ENCODE assay signal across 8 cellular contexts in the genomic region with DNA sequence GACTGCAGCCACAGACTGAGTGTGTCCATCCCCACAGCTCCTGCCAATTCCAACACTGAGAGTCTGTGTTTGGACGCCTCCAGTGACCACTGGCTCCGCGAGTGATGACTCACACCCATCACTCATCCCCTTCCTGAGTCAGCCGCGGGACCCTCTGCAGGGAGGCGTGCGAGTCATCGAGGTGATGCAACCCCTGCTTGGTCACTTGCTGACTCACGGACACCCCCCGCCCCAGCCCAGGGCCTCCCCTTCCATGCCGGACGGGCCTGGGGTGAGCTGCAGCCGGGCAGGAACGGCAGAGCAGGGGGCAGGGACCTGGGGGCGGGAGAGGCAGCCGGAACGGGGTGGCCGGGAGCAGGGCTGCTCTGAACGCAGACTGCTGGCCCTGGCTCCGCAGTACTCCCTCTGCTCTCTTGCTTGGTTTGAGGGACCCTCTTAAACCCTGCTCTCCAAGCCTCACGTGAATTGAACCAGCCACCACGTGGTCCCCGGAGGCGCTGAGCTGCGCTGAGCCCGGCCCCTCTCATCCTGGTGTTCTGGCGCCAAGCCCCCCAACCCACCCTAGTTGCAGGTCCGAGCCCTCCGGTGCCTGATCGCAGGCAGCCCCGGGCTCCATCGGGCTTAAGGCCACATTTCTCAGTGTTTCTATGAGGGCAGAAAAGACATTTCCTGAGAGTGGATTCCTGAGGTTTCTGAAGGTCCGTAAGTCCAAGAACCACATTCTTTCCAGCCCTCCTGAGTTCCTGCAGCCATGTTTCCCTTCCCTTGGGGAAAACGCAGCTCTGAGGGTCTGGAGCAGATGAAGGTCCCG. TPM values are rescaled to one million over a fixed set of nuclear protein-coding genes. Genes with fewer than 3 reads are reported as not detected.
DNase-seq lines count a peak whose midpoint lies in the region; ATAC-seq and TF ChIP-seq lines count a peak whose summit lies in the region.

No MANE protein-coding gene starts in this region.

- ATAC-seq in HG02885 (IDR thresholded peaks at IDR 0.05; ENCODE audit: poor library complexity, unreplicated experiment) (no peak), HG02840 (IDR thresholded peaks at IDR 0.05; ENCODE audit: low FRiP score, unreplicated experiment) (no peak)

- H3K9me3 ChIP-seq in mammary epithelial cell (replicated peaks; ENCODE audit: insufficient read depth, low read length) (no peaks in the 10 kb centered on the region), MM.1S (replicated peaks; ENCODE audit: insufficient read depth, low read length) (no peaks in the 10 kb centered on the region)

- H3K36me3 Mint-ChIP-seq in Calu3 (ENCODE audit: insufficient read depth, unreplicated experiment): peaks cover 12% of the 10 kb centered on the region

- peak overlapping the region in 1 of 3 experiments; percentile 1 for H3K4me3 ChIP-seq in mammary epithelial cell (replicated peaks in 1 of 3; ENCODE audit: insufficient read depth in 1 of 3, low read depth in 2 of 3, low read length in 3 of 3)
- H3K4me3 ChIP-seq in MM.1S (ENCODE audit: low read length): no peak overlapping the region

- DNase-seq in Calu3: peak; percentile 92
- peak; percentile 96 for DNase-seq in NCI-H226
- peak; percentile 99 for DNase-seq in mammary epithelial cell
- peak; percentile 97 for DNase-seq in kidney glomerular epithelial cell (lab: John Stamatoyannopoulos, UW)
- peak; percentile 14 to 31 (median 23) for DNase-seq in stimulated activated CD4-positive, alpha-beta T cell treated with anti-CD3 and anti-CD28 coated beads, TNF-alpha, amount 100 ng/mL, for 48 hours (ENCODE audit: low read depth in 3 of 3)
- DNase-seq in MM.1S: no peak

- no peaks in the 10 kb centered on the region for H3K27me3 Mint-ChIP-seq in Calu3 (ENCODE audit: unreplicated experiment)

- peak overlapping the region; percentile 67 for H3K27ac Mint-ChIP-seq in Calu3 (ENCODE audit: unreplicated experiment)

- H4K20me1 ChIP-seq in mammary epithelial cell (ENCODE audit: insufficient read depth, low read length): no peaks in the 10 kb centered on the region
- H4K20me1 ChIP-seq in MM.1S (ENCODE audit: insufficient read depth, low read length): no peaks in the 10 kb centered on the region

- dilution Hi-C loops in mammary epithelial cell (cut with HindIII; ENCODE audit: low sequenced_read_pairs): no loop called here

- peaks cover 26% of the 10 kb centered on the region for H3K4me1 Mint-ChIP-seq in Calu3 (ENCODE audit: low read depth, unreplicated experiment)

- CTCF ChIA-PET in Calu3 (lab: Charles Lee) (interaction anchor here (0.6 to 1.4 kb wide), 2 partner anchors 15 to 33 kb away, joined by 3 read pairs; no protein-coding TSS in a partner anchor), mammary epithelial cell (lab: Charles Lee; ENCODE audit: low non-redundant PET) (no interaction called here)

- H3K27ac ChIP-seq in mammary epithelial cell (ENCODE audit: insufficient read depth, low read depth, low read length) (peak overlapping the region; percentile 31), MM.1S (ENCODE audit: low read length) (no peak overlapping the region)

- H3K9ac ChIP-seq in mammary epithelial cell (ENCODE audit: insufficient read depth, low read length) (no peak overlapping the region), MM.1S (ENCODE audit: low read length) (no peak overlapping the region)

- no peaks in the 10 kb centered on the region for H3K27me3 ChIP-seq in mammary epithelial cell (ENCODE audit: insufficient read depth, low read length)
- H3K27me3 ChIP-seq in MM.1S (replicated peaks; ENCODE audit: insufficient read depth, low read length): no peaks in the 10 kb centered on the region

- H3K4me2 ChIP-seq in mammary epithelial cell (ENCODE audit: insufficient read depth, low read depth, low read length) (peak overlapping the region; percentile 77), MM.1S (ENCODE audit: low read depth, low read length) (no peak overlapping the region)

- H2AFZ ChIP-seq in mammary epithelial cell (ENCODE audit: low read depth, low read length) (peak overlapping the region; percentile 72), MM.1S (ENCODE audit: low read length) (no peak overlapping the region)

- no peaks in the 10 kb centered on the region for H3F3A ChIP-seq in MM.1S (ENCODE audit: insufficient read depth, low read length)

- H3K79me2 ChIP-seq in mammary epithelial cell (ENCODE audit: insufficient read depth, low read length) (no peaks in the 10 kb centered on the region), MM.1S (ENCODE audit: low read length) (no peaks in the 10 kb centered on the region)

- H3K4me1 ChIP-seq in mammary epithelial cell (ENCODE audit: insufficient read depth, low read length) (peaks cover 48% of the 10 kb centered on the region), MM.1S (ENCODE audit: low read length) (no peaks in the 10 kb centered on the region)

- TF ChIP-seq CTCF in Calu3 (IDR thresholded peaks at IDR 0.05; ENCODE audit: unreplicated experiment) (no peak), mammary epithelial cell (conservative IDR thresholded peaks at IDR 0.05 in 1 of 2, IDR thresholded peaks at IDR 0.05 in 1 of 2; ENCODE audit: extremely low read depth in 1 of 2, insufficient read depth in 1 of 2, low read depth in 1 of 2, low read length in 2 of 2) (no peak), MM.1S (IDR thresholded peaks at IDR 0.05; ENCODE audit: low read length) (no peak)

- no peaks in the 10 kb centered on the region for H3K36me3 ChIP-seq in mammary epithelial cell (ENCODE audit: insufficient read depth, low read length)
- no peaks in the 10 kb centered on the region for H3K36me3 ChIP-seq in MM.1S (replicated peaks; ENCODE audit: insufficient read depth, low read length)

- H3K9me3 Mint-ChIP-seq in Calu3 (ENCODE audit: low read depth, unreplicated experiment): no peaks in the 10 kb centered on the region

- BruUV-seq in Calu3 (replicated peaks; lab: Mats Ljungman, UMichigan) (TSS peak; percentile 68), mammary epithelial cell (replicated peaks; lab: Mats Ljungman, UMichigan) (no TSS peak)

- intact Hi-C loops in Calu3 (cut with micrococcal nuclease; ENCODE audit: unreplicated experiment): no loop called here
- intact Hi-C loops in mammary epithelial cell (cut with micrococcal nuclease): loop anchor here (1.0 kb wide), 1 partner anchor 34 kb away; no protein-coding TSS in a partner anchor

- H3K4me3 Mint-ChIP-seq in Calu3 (ENCODE audit: low read depth, unreplicated experiment): peak overlapping the region; percentile 39

- no peaks in the 10 kb centered on the region for H3K9me2 ChIP-seq in MM.1S (replicated peaks; ENCODE audit: insufficient read depth, low read length)

- in situ Hi-C loops in mammary epithelial cell (cut with MboI; ENCODE audit: low sequenced_read_pairs in 2 of 2): no loop called here

- WGBS in mammary epithelial cell (ENCODE audit: low coverage, missing lambda C conversion rate): 9% methylated on average over 14 of the region's 35 CpGs

RNA-seq across cellular contexts. Expression of gene FGFRL1, which starts 32.4 kb away (rescaled TPM):
- 36.8 and 43.2 TPM in 2 replicates for total RNA-seq in Calu3 (2022)
- total RNA-seq in mammary epithelial cell: 10 to 100 TPM; 12.8 to 15.0 TPM
- polyA plus RNA-seq in mammary epithelial cell: 43.7 TPM
- 37.0 TPM for polyA minus RNA-seq in mammary epithelial cell

RNA-seq across cellular contexts. Expression of gene SLC26A1, which starts 50.7 kb away (rescaled TPM):
- total RNA-seq in Calu3 (2022) (0.49 and 0.68 TPM in 2 replicates), mammary epithelial cell (not detected)
- polyA plus RNA-seq in mammary epithelial cell: not detected
- polyA minus RNA-seq in mammary epithelial cell: not detected

RNA-seq across cellular contexts. Expression of gene IDUA, which starts 57.0 kb away (rescaled TPM):
- total RNA-seq in Calu3 (2022) (36.9 and 38.8 TPM in 2 replicates), mammary epithelial cell (10 to 100 TPM; 17.8 to 30.8 TPM)
- polyA plus RNA-seq in mammary epithelial cell: 4.2 TPM
- 0.98 TPM for polyA minus RNA-seq in mammary epithelial cell
